Comparison of ENCODE assay signal across 1 cellular context in genomic region chr6:157276134-157276532, GRCh38.
TF ChIP-seq lines count a peak whose summit lies in the region.

No MANE protein-coding gene starts in this region.

TF ChIP-seq in HepG2, 621 proteins besides CTCF, POLR2A, EP300 and RAD21 (continued from another document):
- TF ChIP-seq, protein P1, sequence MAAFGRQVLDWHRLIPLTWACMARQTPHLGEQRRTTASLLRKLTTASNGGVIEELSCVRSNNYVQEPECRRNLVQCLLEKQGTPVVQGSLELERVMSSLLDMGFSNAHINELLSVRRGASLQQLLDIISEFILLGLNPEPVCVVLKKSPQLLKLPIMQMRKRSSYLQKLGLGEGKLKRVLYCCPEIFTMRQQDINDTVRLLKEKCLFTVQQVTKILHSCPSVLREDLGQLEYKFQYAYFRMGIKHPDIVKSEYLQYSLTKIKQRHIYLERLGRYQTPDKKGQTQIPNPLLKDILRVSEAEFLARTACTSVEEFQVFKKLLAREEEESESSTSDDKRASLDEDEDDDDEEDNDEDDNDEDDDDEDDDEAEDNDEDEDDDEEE (CRISPR knock-in tag; IDR thresholded peaks at IDR 0.05), result 0 out of 2 replicates have a peak, but pooled peaks have one; percentile 25
- TF ChIP-seq HMG20A (CRISPR knock-in tag; IDR thresholded peaks at IDR 0.05; ENCODE audit: borderline replicate concordance) (peak; percentile 36; the same call in 1 of the 2 replicates), KDM6A (CRISPR knock-in tag; IDR thresholded peaks at IDR 0.05; ENCODE audit: low read depth) (no peak), FOXA3 (CRISPR knock-in tag; IDR thresholded peaks at IDR 0.05) (0 out of 2 replicates have a peak, but pooled peaks have one; percentile 17), FOSL1 (CRISPR knock-in tag; IDR thresholded peaks at IDR 0.05; ENCODE audit: borderline replicate concordance) (no peak), NAIF1 (CRISPR knock-in tag; IDR thresholded peaks at IDR 0.05; ENCODE audit: borderline replicate concordance) (no peak), HNF4A (CRISPR knock-in tag; IDR thresholded peaks at IDR 0.05) (peak; percentile 71), PRDM10 (CRISPR knock-in tag; IDR thresholded peaks at IDR 0.05; ENCODE audit: low read depth) (0 out of 2 replicates have a peak, but pooled peaks have one; percentile 34), RARA (CRISPR knock-in tag; IDR thresholded peaks at IDR 0.05) (0 out of 2 replicates have a peak, but pooled peaks have one; percentile 11), NFKBIZ (CRISPR knock-in tag; IDR thresholded peaks at IDR 0.05) (no peak), NFATC3 (CRISPR knock-in tag; IDR thresholded peaks at IDR 0.05) (no peak), NR2F2 (IDR thresholded peaks at IDR 0.05; ENCODE audit: borderline replicate concordance, low read depth) (no peak), XRCC5 (optimal IDR thresholded peaks at IDR 0.05; ENCODE audit: low read length) (peak; percentile 40), ZNF318 (CRISPR knock-in tag; IDR thresholded peaks at IDR 0.05) (no peak), ZNF138 (CRISPR knock-in tag; IDR thresholded peaks at IDR 0.05; ENCODE audit: low read depth) (0 out of 2 replicates have a peak, but pooled peaks have one; percentile 46), GATAD2A (CRISPR knock-in tag; IDR thresholded peaks at IDR 0.05) (peak; percentile 63; the same call in 1 of the 2 replicates), ZEB1 (IDR thresholded peaks at IDR 0.05; ENCODE audit: insufficient replicate concordance, low read depth) (peak; percentile 57), AGO2 (optimal IDR thresholded peaks at IDR 0.05; ENCODE audit: low read depth, low read length) (no peak)
- TF ChIP-seq, protein P2, sequence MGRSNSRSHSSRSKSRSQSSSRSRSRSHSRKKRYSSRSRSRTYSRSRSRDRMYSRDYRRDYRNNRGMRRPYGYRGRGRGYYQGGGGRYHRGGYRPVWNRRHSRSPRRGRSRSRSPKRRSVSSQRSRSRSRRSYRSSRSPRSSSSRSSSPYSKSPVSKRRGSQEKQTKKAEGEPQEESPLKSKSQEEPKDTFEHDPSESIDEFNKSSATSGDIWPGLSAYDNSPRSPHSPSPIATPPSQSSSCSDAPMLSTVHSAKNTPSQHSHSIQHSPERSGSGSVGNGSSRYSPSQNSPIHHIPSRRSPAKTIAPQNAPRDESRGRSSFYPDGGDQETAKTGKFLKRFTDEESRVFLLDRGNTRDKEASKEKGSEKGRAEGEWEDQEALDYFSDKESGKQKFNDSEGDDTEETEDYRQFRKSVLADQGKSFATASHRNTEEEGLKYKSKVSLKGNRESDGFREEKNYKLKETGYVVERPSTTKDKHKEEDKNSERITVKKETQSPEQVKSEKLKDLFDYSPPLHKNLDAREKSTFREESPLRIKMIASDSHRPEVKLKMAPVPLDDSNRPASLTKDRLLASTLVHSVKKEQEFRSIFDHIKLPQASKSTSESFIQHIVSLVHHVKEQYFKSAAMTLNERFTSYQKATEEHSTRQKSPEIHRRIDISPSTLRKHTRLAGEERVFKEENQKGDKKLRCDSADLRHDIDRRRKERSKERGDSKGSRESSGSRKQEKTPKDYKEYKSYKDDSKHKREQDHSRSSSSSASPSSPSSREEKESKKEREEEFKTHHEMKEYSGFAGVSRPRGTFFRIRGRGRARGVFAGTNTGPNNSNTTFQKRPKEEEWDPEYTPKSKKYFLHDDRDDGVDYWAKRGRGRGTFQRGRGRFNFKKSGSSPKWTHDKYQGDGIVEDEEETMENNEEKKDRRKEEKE (IDR thresholded peaks at IDR 0.05), result no peak
